In the genomic region with DNA sequence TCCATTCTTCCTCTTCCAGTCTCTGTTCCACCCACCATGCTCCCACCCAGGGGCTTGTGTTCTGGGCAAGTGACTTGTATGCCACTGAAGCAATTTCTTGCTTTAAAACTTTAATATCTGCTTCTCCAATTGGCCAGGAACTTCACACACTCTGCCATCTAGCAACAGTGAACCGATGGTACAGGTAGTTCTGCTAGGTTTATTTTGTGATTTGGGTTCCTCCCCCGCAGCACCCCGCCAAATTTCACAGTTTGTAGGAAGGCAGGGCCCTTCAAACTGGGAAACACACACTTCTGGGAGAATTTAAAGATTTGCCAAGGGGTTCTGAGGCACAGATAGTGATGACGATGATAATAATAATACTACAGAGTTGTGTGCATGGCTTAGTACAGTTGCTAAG, we compare ENCODE assay signal across 1 cellular context.
TF ChIP-seq lines count a peak whose summit lies in the region.

No MANE protein-coding gene starts in this region.

TF ChIP-seq in GM23338, 12 proteins besides CTCF, POLR2A, EP300 and RAD21:
- TF ChIP-seq NANOG (IDR thresholded peaks at IDR 0.05; ENCODE audit: borderline replicate concordance): no peak
- no peak for TF ChIP-seq EZH2 (IDR thresholded peaks at IDR 0.05; ENCODE audit: low read depth, unreplicated experiment)
- no peak for TF ChIP-seq ZNF331 (CRISPR knock-in tag; IDR thresholded peaks at IDR 0.05; ENCODE audit: low read depth)
- no peak for TF ChIP-seq STAT1 (IDR thresholded peaks at IDR 0.05; ENCODE audit: unreplicated experiment)
- TF ChIP-seq EZH2phosphoT487 (IDR thresholded peaks at IDR 0.05; ENCODE audit: unreplicated experiment): no peak
- no peak for TF ChIP-seq POLR2AphosphoS5 (IDR thresholded peaks at IDR 0.05; ENCODE audit: low read depth)
- TF ChIP-seq ZNF114 (CRISPR knock-in tag; IDR thresholded peaks at IDR 0.05): no peak
- no peak for TF ChIP-seq ETS1 (IDR thresholded peaks at IDR 0.05)
- TF ChIP-seq REST (IDR thresholded peaks at IDR 0.05; ENCODE audit: unreplicated experiment): no peak
- TF ChIP-seq JUNB (IDR thresholded peaks at IDR 0.05; ENCODE audit: unreplicated experiment): no peak
- TF ChIP-seq, protein P1, sequence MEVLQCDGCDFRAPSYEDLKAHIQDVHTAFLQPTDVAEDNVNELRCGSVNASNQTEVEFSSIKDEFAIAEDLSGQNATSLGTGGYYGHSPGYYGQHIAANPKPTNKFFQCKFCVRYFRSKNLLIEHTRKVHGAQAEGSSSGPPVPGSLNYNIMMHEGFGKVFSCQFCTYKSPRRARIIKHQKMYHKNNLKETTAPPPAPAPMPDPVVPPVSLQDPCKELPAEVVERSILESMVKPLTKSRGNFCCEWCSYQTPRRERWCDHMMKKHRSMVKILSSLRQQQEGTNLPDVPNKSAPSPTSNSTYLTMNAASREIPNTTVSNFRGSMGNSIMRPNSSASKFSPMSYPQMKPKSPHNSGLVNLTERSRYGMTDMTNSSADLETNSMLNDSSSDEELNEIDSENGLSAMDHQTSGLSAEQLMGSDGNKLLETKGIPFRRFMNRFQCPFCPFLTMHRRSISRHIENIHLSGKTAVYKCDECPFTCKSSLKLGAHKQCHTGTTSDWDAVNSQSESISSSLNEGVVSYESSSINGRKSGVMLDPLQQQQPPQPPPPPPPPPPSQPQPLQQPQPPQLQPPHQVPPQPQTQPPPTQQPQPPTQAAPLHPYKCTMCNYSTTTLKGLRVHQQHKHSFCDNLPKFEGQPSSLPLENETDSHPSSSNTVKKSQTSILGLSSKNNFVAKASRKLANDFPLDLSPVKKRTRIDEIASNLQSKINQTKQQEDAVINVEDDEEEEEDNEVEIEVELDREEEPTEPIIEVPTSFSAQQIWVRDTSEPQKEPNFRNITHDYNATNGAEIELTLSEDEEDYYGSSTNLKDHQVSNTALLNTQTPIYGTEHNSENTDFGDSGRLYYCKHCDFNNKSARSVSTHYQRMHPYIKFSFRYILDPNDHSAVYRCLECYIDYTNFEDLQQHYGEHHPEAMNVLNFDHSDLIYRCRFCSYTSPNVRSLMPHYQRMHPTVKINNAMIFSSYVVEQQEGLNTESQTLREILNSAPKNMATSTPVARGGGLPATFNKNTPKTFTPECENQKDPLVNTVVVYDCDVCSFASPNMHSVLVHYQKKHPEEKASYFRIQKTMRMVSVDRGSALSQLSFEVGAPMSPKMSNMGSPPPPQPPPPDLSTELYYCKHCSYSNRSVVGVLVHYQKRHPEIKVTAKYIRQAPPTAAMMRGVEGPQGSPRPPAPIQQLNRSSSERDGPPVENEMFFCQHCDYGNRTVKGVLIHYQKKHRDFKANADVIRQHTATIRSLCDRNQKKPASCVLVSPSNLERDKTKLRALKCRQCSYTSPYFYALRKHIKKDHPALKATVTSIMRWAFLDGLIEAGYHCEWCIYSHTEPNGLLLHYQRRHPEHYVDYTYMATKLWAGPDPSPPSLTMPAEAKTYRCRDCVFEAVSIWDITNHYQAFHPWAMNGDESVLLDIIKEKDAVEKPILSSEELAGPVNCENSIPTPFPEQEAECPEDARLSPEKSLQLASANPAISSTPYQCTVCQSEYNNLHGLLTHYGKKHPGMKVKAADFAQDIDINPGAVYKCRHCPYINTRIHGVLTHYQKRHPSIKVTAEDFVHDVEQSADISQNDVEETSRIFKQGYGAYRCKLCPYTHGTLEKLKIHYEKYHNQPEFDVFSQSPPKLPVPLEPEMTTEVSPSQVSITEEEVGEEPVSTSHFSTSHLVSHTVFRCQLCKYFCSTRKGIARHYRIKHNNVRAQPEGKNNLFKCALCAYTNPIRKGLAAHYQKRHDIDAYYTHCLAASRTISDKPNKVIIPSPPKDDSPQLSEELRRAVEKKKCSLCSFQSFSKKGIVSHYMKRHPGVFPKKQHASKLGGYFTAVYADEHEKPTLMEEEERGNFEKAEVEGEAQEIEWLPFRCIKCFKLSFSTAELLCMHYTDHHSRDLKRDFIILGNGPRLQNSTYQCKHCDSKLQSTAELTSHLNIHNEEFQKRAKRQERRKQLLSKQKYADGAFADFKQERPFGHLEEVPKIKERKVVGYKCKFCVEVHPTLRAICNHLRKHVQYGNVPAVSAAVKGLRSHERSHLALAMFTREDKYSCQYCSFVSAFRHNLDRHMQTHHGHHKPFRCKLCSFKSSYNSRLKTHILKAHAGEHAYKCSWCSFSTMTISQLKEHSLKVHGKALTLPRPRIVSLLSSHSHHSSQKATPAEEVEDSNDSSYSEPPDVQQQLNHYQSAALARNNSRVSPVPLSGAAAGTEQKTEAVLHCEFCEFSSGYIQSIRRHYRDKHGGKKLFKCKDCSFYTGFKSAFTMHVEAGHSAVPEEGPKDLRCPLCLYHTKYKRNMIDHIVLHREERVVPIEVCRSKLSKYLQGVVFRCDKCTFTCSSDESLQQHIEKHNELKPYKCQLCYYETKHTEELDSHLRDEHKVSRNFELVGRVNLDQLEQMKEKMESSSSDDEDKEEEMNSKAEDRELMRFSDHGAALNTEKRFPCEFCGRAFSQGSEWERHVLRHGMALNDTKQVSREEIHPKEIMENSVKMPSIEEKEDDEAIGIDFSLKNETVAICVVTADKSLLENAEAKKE (CRISPR knock-in tag; IDR thresholded peaks at IDR 0.05): no peak
- TF ChIP-seq CREB1 (CRISPR knock-in tag; IDR thresholded peaks at IDR 0.05; ENCODE audit: low read depth): no peak
